ENCODE assay signal across 20 cellular contexts in the genomic region with DNA sequence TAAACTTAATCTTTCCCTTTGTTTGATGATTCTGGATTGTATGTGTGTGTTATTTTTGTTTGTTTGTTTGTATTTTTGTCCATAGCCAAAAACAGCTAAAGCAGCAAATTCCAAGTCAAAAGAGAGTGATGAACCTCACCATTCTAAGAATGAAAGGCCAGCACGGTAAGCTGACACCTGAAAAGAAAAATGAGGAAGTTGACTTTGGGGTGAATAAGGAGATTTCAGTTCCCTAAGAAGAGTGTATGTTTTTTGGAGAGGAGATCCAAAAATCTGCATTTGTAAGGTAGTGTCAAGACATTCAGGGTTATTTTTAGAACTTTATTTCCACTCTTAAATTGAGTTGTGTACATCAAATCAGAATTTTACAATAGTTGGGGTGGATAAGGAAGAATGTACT. TPM values are rescaled to one million over a fixed set of nuclear protein-coding genes. Genes with fewer than 3 reads are reported as not detected.
DNase-seq lines count a peak whose midpoint lies in the region; ATAC-seq and TF ChIP-seq lines count a peak whose summit lies in the region.
"Had no signal": no experiment of that assay in that cellular context is flagged by ENCODE, and none has a peak within 500 bp of the region (broad histone marks: within the 10 kb centered on the region; RNA-seq: fewer than 3 reads in every experiment).

No MANE protein-coding gene starts in this region.

- no peaks in the 10 kb centered on the region for H3K9me3 ChIP-seq in OCI-LY7 (ENCODE audit: low read length)
- no peaks in the 10 kb centered on the region for H3K9me3 ChIP-seq in skeletal muscle satellite cell (replicated peaks; ENCODE audit: low read length)
- H3K9me3 ChIP-seq: upper lobe of left lung had no signal

- DNase-seq in OCI-LY7 (ENCODE audit: low spot score): peak; percentile 55
- DNase-seq in natural killer cell: no peak
- DNase-seq in stimulated activated effector memory CD8-positive, alpha-beta T cell treated with anti-CD3 and anti-CD28 coated beads, Interleukin-12 subunit alpha, Interleukin-12 subunit beta, amount 100 ng/mL, for 72 hours (ENCODE audit: low spot score in 2 of 2): no peak
- DNase-seq: activated gamma-delta T cell; C1 segment of cervical spinal cord; dermis blood vessel endothelial cell; DMS79; left colon; naive thymus-derived CD8-positive, alpha-beta T cell; OCI-M1; retina; stimulated activated CD4-positive, alpha-beta T cell treated with anti-CD3 and anti-CD28 coated beads, Interleukin-4, amount 100 ng/mL, for 24 hours; upper lobe of left lung had no signal

- H3K79me2 ChIP-seq in OCI-LY7 (ENCODE audit: insufficient read depth, low read depth, low read length): no peaks in the 10 kb centered on the region
- H3K79me2 ChIP-seq: hepatocyte had no signal

- no peaks in the 10 kb centered on the region for H3K27me3 Mint-ChIP-seq in natural killer cell (ENCODE audit: low read depth in 2 of 2)

- CTCF ChIA-PET in OCI-LY7 (lab: Charles Lee; ENCODE audit: unreplicated experiment): no interaction called here

- peak overlapping the region; percentile 22 for H3K9ac ChIP-seq in skeletal muscle satellite cell (ENCODE audit: low read depth, low read length)

- BruUV-seq in OCI-LY7 (replicated peaks; lab: Mats Ljungman, UMichigan): no TSS peak

- H3K4me2 ChIP-seq in OCI-LY7 (ENCODE audit: low read length) (peak overlapping the region; percentile 19; the same call in 1 of the 2 replicates), skeletal muscle satellite cell (ENCODE audit: low read length) (peak overlapping the region; percentile 22)
- H3K4me2 ChIP-seq: hepatocyte had no signal

- H3K36me3 Mint-ChIP-seq in natural killer cell: peaks cover 16% of the 10 kb centered on the region
- H3K36me3 Mint-ChIP-seq in stimulated activated effector memory CD8-positive, alpha-beta T cell treated with anti-CD3 and anti-CD28 coated beads, Interleukin-12 subunit alpha, Interleukin-12 subunit beta, amount 100 ng/mL, for 72 hours: peaks cover 20% of the 10 kb centered on the region
- H3K36me3 Mint-ChIP-seq: naive thymus-derived CD8-positive, alpha-beta T cell had no signal

- no peaks in the 10 kb centered on the region for H3K9me2 ChIP-seq in OCI-LY7 (ENCODE audit: insufficient read depth, low read length)

- intact Hi-C loops in OCI-LY7 (cut with micrococcal nuclease; ENCODE audit: unreplicated experiment): no loop called here
- intact Hi-C loops in natural killer cell (cut with micrococcal nuclease): no loop called here

- peak; percentile 73 for ATAC-seq in GM19438 (IDR thresholded peaks at IDR 0.05; ENCODE audit: low read depth, unreplicated experiment)
- peak; percentile 48 for ATAC-seq in HG03103 (IDR thresholded peaks at IDR 0.05; ENCODE audit: low read depth, unreplicated experiment)
- no peak for ATAC-seq in natural killer cell
- no peak for ATAC-seq in GM19455 (IDR thresholded peaks at IDR 0.05; ENCODE audit: unreplicated experiment)
- ATAC-seq in stimulated activated effector memory CD8-positive, alpha-beta T cell treated with anti-CD3 and anti-CD28 coated beads, Interleukin-12 subunit alpha, Interleukin-12 subunit beta, amount 100 ng/mL, for 72 hours: no peak
- ATAC-seq: left colon; naive thymus-derived CD8-positive, alpha-beta T cell had no signal

- POLR2A ChIA-PET in OCI-LY7 (lab: Charles Lee): interaction anchor here (0.9 to 1.9 kb wide), 9 partner anchors 9 to 332 kb away, joined by 3 to 5 read pairs (median 4); no protein-coding TSS in a partner anchor

- no peak for TF ChIP-seq CTCF in OCI-LY7 (conservative IDR thresholded peaks at IDR 0.05; ENCODE audit: low read length)
- TF ChIP-seq CTCF in natural killer cell (IDR thresholded peaks at IDR 0.05): no peak

- peaks cover 54% of the 10 kb centered on the region for H3K36me3 ChIP-seq in OCI-LY7 (ENCODE audit: insufficient read depth, low read length)
- H3K36me3 ChIP-seq in skeletal muscle satellite cell (ENCODE audit: insufficient read depth, low read length): peaks cover 37% of the 10 kb centered on the region

- no peaks in the 10 kb centered on the region for H3K27me3 ChIP-seq in skeletal muscle satellite cell (ENCODE audit: control insufficient read depth, insufficient read depth, low read length)
- H3K27me3 ChIP-seq: hepatocyte, upper lobe of left lung had no signal

- no peak overlapping the region for H2AFZ ChIP-seq in OCI-LY7 (ENCODE audit: low read length)
- H2AFZ ChIP-seq: hepatocyte had no signal

- H3K27ac Mint-ChIP-seq in natural killer cell: no peak overlapping the region
- no peak overlapping the region for H3K27ac Mint-ChIP-seq in stimulated activated effector memory CD8-positive, alpha-beta T cell treated with anti-CD3 and anti-CD28 coated beads, Interleukin-12 subunit alpha, Interleukin-12 subunit beta, amount 100 ng/mL, for 72 hours
- H3K27ac Mint-ChIP-seq: naive thymus-derived CD8-positive, alpha-beta T cell had no signal

- H3K4me1 ChIP-seq in OCI-LY7 (ENCODE audit: insufficient read depth, low read length, poor library complexity, severe bottlenecking): peaks cover 28% of the 10 kb centered on the region
- peaks cover 32% of the 10 kb centered on the region for H3K4me1 ChIP-seq in skeletal muscle satellite cell (ENCODE audit: control insufficient read depth, insufficient read depth, low read length)

- H3K9me3 Mint-ChIP-seq in natural killer cell: no peaks in the 10 kb centered on the region
- peaks cover 4% of the 10 kb centered on the region for H3K9me3 Mint-ChIP-seq in stimulated activated effector memory CD8-positive, alpha-beta T cell treated with anti-CD3 and anti-CD28 coated beads, Interleukin-12 subunit alpha, Interleukin-12 subunit beta, amount 100 ng/mL, for 72 hours

- H3K27ac ChIP-seq in OCI-LY7 (ENCODE audit: low read depth, low read length, poor library complexity, severe bottlenecking): no peak overlapping the region
- H3K27ac ChIP-seq: hepatocyte, upper lobe of left lung had no signal

- no peaks in the 10 kb centered on the region for H4K20me1 ChIP-seq in OCI-LY7 (ENCODE audit: insufficient read depth, low read length)

- H3K4me3 Mint-ChIP-seq in natural killer cell: no peak overlapping the region
- H3K4me3 Mint-ChIP-seq in stimulated activated effector memory CD8-positive, alpha-beta T cell treated with anti-CD3 and anti-CD28 coated beads, Interleukin-12 subunit alpha, Interleukin-12 subunit beta, amount 100 ng/mL, for 72 hours: no peak overlapping the region
- H3K4me3 Mint-ChIP-seq: naive thymus-derived CD8-positive, alpha-beta T cell had no signal

- peaks cover 0 to 7% of the 10 kb centered on the region in 2 donors for H3K4me1 Mint-ChIP-seq in natural killer cell
- no peaks in the 10 kb centered on the region for H3K4me1 Mint-ChIP-seq in stimulated activated effector memory CD8-positive, alpha-beta T cell treated with anti-CD3 and anti-CD28 coated beads, Interleukin-12 subunit alpha, Interleukin-12 subunit beta, amount 100 ng/mL, for 72 hours

- H3K4me3 ChIP-seq in OCI-LY7 (ENCODE audit: low read depth, low read length, poor library complexity, severe bottlenecking) (no peak overlapping the region), skeletal muscle satellite cell (ENCODE audit: low read length) (no peak overlapping the region)
- H3K4me3 ChIP-seq: hepatocyte, upper lobe of left lung had no signal

RNA-seq across cellular contexts. Expression of gene UTS2B, which starts 52.3 kb away (rescaled TPM):
- total RNA-seq in OCI-LY7 (2014; rRNA removed; shearing (Covaris generic)): 0.44 and 0.92 TPM in 2 replicates
- total RNA-seq in OCI-LY7 (2022) (0.65 and 1.1 TPM in 2 replicates), natural killer cell (under 1 TPM in 1 of 3 donors, not detected in 2; 0.47 TPM)
- total RNA-seq in skeletal muscle satellite cell (2012; rRNA removed): 0.22 and 0.25 TPM in 2 replicates
- total RNA-seq: activated CD8-positive, alpha-beta memory T cell treated with anti-CD3 and anti-CD28 coated beads for 36 hours; H1; left colon; naive thymus-derived CD8-positive, alpha-beta T cell had no signal

RNA-seq across cellular contexts. Expression of gene CCDC50, which starts 53.5 kb away (rescaled TPM):
- 31.4 and 32.2 TPM in 2 replicates for total RNA-seq in OCI-LY7 (2014; rRNA removed; shearing (Covaris generic))
- total RNA-seq in OCI-LY7 (2022) (43.9 and 54.3 TPM in 2 replicates), natural killer cell (10 to 100 TPM; 19.9 to 27.3 (median 22.6) TPM)
- 62.0 and 63.9 TPM in 2 replicates for total RNA-seq in skeletal muscle satellite cell (2012; rRNA removed)

Comparison
In these comparisons a context has a peak if more than half of its experiments do, and no peak if none do; other contexts are left out.
1. ATAC-seq: peak in GM19438 (single experiment) and HG03103 (single experiment); none in natural killer cell (0 of 3), GM19455 (single experiment) and stimulated activated effector memory CD8-positive, alpha-beta T cell treated with anti-CD3 and anti-CD28 coated beads, Interleukin-12 subunit alpha, Interleukin-12 subunit beta, amount 100 ng/mL, for 72 hours (single experiment).